Comparison of ENCODE assay signal across 17 cellular contexts in genomic region chr12:124148481-124148880, GRCh38.
DNase-seq lines count a peak whose midpoint lies in the region; ATAC-seq and TF ChIP-seq lines count a peak whose summit lies in the region.
"Had no signal": no experiment of that assay in that cellular context is flagged by ENCODE, and none has a peak within 500 bp of the region (broad histone marks: within the 10 kb centered on the region; RNA-seq: fewer than 3 reads in every experiment).

No MANE protein-coding gene starts in this region.

- peaks cover 4% of the 10 kb centered on the region; the same call in 1 of the 2 replicates for H3K36me3 ChIP-seq in GM23338 (ENCODE audit: insufficient read depth)
- H3K36me3 ChIP-seq in PC-3 (ENCODE audit: low read depth, low read length), result no peaks in the 10 kb centered on the region
- H3K36me3 ChIP-seq in smooth muscle cell (ENCODE audit: low read depth), result no peaks in the 10 kb centered on the region

- H3K79me2 ChIP-seq in GM23338 (replicated peaks; ENCODE audit: insufficient read depth), result no peaks in the 10 kb centered on the region
- no peaks in the 10 kb centered on the region for H3K79me2 ChIP-seq in PC-3 (ENCODE audit: low read length)
- H3K79me2 ChIP-seq in smooth muscle cell (ENCODE audit: low read depth), result no peaks in the 10 kb centered on the region

- ATAC-seq in GM23338 (no peak), PC-3 (no peak)

- H3K9me3 Mint-ChIP-seq in GM23338, result peaks cover 70% of the 10 kb centered on the region
- H3K9me3 Mint-ChIP-seq in endothelial cell (ENCODE audit: unreplicated experiment), result no peaks in the 10 kb centered on the region
- H3K9me3 Mint-ChIP-seq in nephron progenitor cell, result peaks cover 46% of the 10 kb centered on the region

- no peak for DNase-seq in GM23338 (ENCODE audit: low spot score)
- DNase-seq in NCI-H69 (lab: John Stamatoyannopoulos, UW), result peak; percentile 15
- no peak for DNase-seq in endothelial cell (ENCODE audit: low spot score)
- DNase-seq in nephron progenitor cell, result no peak
- no peak for DNase-seq in C1 segment of cervical spinal cord (lab: John Stamatoyannopoulos, UW)
- no peak for DNase-seq in PC-3
- no peak for DNase-seq in CD1c-positive myeloid dendritic cell (ENCODE audit: extremely low spot score)
- no peak for DNase-seq in smooth muscle cell (lab: John Stamatoyannopoulos, UW; ENCODE audit: unreplicated experiment)
- DNase-seq: ACHN; AML-193; CD8-positive, alpha-beta memory T cell; H7; Kasumi-1; NCI-H1105 treated with DMSO at 0.1 percent for 48 hours; NCI-H226; NCI-H526 treated with DMSO at 0.1 percent for 48 hours had no signal

- H3K36me3 Mint-ChIP-seq in GM23338 (ENCODE audit: low read depth) (peaks cover 70% of the 10 kb centered on the region), endothelial cell (ENCODE audit: low read depth, unreplicated experiment) (no peaks in the 10 kb centered on the region), nephron progenitor cell (ENCODE audit: low read depth) (peaks cover 26% of the 10 kb centered on the region)
- H3K36me3 Mint-ChIP-seq: CD8-positive, alpha-beta memory T cell; IgD-negative memory B cell had no signal

- peaks cover 49% of the 10 kb centered on the region for H3K4me1 Mint-ChIP-seq in GM23338
- peaks cover 11% of the 10 kb centered on the region for H3K4me1 Mint-ChIP-seq in endothelial cell (ENCODE audit: unreplicated experiment)
- H3K4me1 Mint-ChIP-seq in nephron progenitor cell, result peaks cover 40% of the 10 kb centered on the region
- H3K4me1 Mint-ChIP-seq: CD8-positive, alpha-beta memory T cell had no signal

- intact Hi-C loops in PC-3 (cut with micrococcal nuclease), result no loop called here

- H3K9ac ChIP-seq in PC-3 (ENCODE audit: low read length) (no peak overlapping the region), smooth muscle cell (ENCODE audit: low read depth) (no peak overlapping the region)

- H3K4me3 ChIP-seq in GM23338 (no peak overlapping the region), PC-3 (ENCODE audit: low read length) (no peak overlapping the region), smooth muscle cell (no peak overlapping the region)

- no TSS peak for BruUV-seq in PC-3 (replicated peaks; lab: Mats Ljungman, UMichigan)

- H3K27ac Mint-ChIP-seq in GM23338 (no peak overlapping the region), endothelial cell (ENCODE audit: unreplicated experiment) (peak overlapping the region; percentile 40), nephron progenitor cell (peak overlapping the region; percentile 17)
- H3K27ac Mint-ChIP-seq: IgD-negative memory B cell had no signal

- H4K20me1 ChIP-seq in GM23338 (replicated peaks; ENCODE audit: insufficient read depth) (no peaks in the 10 kb centered on the region), PC-3 (ENCODE audit: low read length) (no peaks in the 10 kb centered on the region), smooth muscle cell (ENCODE audit: low read depth) (no peaks in the 10 kb centered on the region)

- WGBS in smooth muscle cell (ENCODE audit: low lambda C conversion rate), result 51% methylated on average over 5 of the region's 5 CpGs

- H3F3A ChIP-seq in GM23338 (replicated peaks; ENCODE audit: low read depth) (peaks cover 4% of the 10 kb centered on the region), PC-3 (ENCODE audit: low read length, unreplicated experiment) (no peaks in the 10 kb centered on the region), smooth muscle cell (ENCODE audit: low read depth) (no peaks in the 10 kb centered on the region)

- CTCF ChIA-PET in PC-3 (lab: Charles Lee), result no interaction called here

- H3K4me2 ChIP-seq in GM23338 (peak overlapping the region; percentile 16; the same call in 1 of the 2 replicates), PC-3 (ENCODE audit: low read length) (no peak overlapping the region), smooth muscle cell (no peak overlapping the region)

- H3K9me3 ChIP-seq in PC-3 (ENCODE audit: low read length) (no peaks in the 10 kb centered on the region), smooth muscle cell (replicated peaks; ENCODE audit: low read depth) (no peaks in the 10 kb centered on the region)

- H2AFZ ChIP-seq in GM23338 (no peak overlapping the region), PC-3 (ENCODE audit: low read length) (no peak overlapping the region), smooth muscle cell (ENCODE audit: low read depth) (no peak overlapping the region)

- H3K4me3 Mint-ChIP-seq in GM23338 (no peak overlapping the region), endothelial cell (ENCODE audit: unreplicated experiment) (no peak overlapping the region), nephron progenitor cell (no peak overlapping the region)
- H3K4me3 Mint-ChIP-seq: CD8-positive, alpha-beta memory T cell; IgD-negative memory B cell had no signal

- TF ChIP-seq CTCF in GM23338 (conservative IDR thresholded peaks at IDR 0.05; ENCODE audit: low read depth in 2 of 2), result no peak
- no peak for TF ChIP-seq CTCF in endothelial cell (IDR thresholded peaks at IDR 0.05; ENCODE audit: unreplicated experiment)
- TF ChIP-seq CTCF in nephron progenitor cell (IDR thresholded peaks at IDR 0.05), result no peak
- no peak for TF ChIP-seq CTCF in PC-3 (conservative IDR thresholded peaks at IDR 0.05; ENCODE audit: low read depth, low read length)
- TF ChIP-seq CTCF in smooth muscle cell (IDR thresholded peaks at IDR 0.05; ENCODE audit: borderline replicate concordance, insufficient read depth, poor library complexity, severe bottlenecking), result no peak

- peaks cover 39% of the 10 kb centered on the region for H3K4me1 ChIP-seq in GM23338 (ENCODE audit: insufficient read depth)
- H3K4me1 ChIP-seq in PC-3 (ENCODE audit: insufficient read depth, low read length), result no peaks in the 10 kb centered on the region
- H3K4me1 ChIP-seq in smooth muscle cell (ENCODE audit: low read depth), result no peaks in the 10 kb centered on the region

- H3K27me3 ChIP-seq in GM23338 (ENCODE audit: insufficient read depth), result no peaks in the 10 kb centered on the region
- peaks cover 74% of the 10 kb centered on the region for H3K27me3 ChIP-seq in PC-3 (ENCODE audit: low read length)
- H3K27me3 ChIP-seq in smooth muscle cell (ENCODE audit: low read depth), result no peaks in the 10 kb centered on the region

- H3K27ac ChIP-seq in GM23338 (ENCODE audit: low read depth), result peak overlapping the region; percentile 75
- no peak overlapping the region for H3K27ac ChIP-seq in PC-3 (ENCODE audit: low read length)
- H3K27ac ChIP-seq in smooth muscle cell (ENCODE audit: low read depth), result no peak overlapping the region

- POLR2A ChIA-PET in PC-3 (lab: Charles Lee; ENCODE audit: unreplicated experiment), result no interaction called here

- H3K9me2 ChIP-seq in GM23338 (ENCODE audit: insufficient read depth) (peaks cover 14% of the 10 kb centered on the region; the same call in 1 of the 2 replicates), PC-3 (replicated peaks; ENCODE audit: low read length) (no peaks in the 10 kb centered on the region)

- peaks cover 26% of the 10 kb centered on the region for H3K27me3 Mint-ChIP-seq in GM23338 (ENCODE audit: insufficient read depth, low read depth, poor library complexity)
- peaks cover 8% of the 10 kb centered on the region for H3K27me3 Mint-ChIP-seq in endothelial cell (ENCODE audit: unreplicated experiment)
- H3K27me3 Mint-ChIP-seq in nephron progenitor cell (ENCODE audit: low read depth, poor library complexity), result peaks cover 19% of the 10 kb centered on the region

TF ChIP-seq in GM23338, 12 proteins besides CTCF, POLR2A, EP300 and RAD21 (continues in another document):
- TF ChIP-seq CREB1 (CRISPR knock-in tag; IDR thresholded peaks at IDR 0.05; ENCODE audit: low read depth) (no peak), STAT1 (IDR thresholded peaks at IDR 0.05; ENCODE audit: unreplicated experiment) (no peak), ZNF331 (CRISPR knock-in tag; IDR thresholded peaks at IDR 0.05; ENCODE audit: low read depth) (no peak), JUNB (IDR thresholded peaks at IDR 0.05; ENCODE audit: unreplicated experiment) (no peak), ZNF114 (CRISPR knock-in tag; IDR thresholded peaks at IDR 0.05) (no peak), NANOG (IDR thresholded peaks at IDR 0.05; ENCODE audit: borderline replicate concordance) (no peak)
- TF ChIP-seq, protein P1, sequence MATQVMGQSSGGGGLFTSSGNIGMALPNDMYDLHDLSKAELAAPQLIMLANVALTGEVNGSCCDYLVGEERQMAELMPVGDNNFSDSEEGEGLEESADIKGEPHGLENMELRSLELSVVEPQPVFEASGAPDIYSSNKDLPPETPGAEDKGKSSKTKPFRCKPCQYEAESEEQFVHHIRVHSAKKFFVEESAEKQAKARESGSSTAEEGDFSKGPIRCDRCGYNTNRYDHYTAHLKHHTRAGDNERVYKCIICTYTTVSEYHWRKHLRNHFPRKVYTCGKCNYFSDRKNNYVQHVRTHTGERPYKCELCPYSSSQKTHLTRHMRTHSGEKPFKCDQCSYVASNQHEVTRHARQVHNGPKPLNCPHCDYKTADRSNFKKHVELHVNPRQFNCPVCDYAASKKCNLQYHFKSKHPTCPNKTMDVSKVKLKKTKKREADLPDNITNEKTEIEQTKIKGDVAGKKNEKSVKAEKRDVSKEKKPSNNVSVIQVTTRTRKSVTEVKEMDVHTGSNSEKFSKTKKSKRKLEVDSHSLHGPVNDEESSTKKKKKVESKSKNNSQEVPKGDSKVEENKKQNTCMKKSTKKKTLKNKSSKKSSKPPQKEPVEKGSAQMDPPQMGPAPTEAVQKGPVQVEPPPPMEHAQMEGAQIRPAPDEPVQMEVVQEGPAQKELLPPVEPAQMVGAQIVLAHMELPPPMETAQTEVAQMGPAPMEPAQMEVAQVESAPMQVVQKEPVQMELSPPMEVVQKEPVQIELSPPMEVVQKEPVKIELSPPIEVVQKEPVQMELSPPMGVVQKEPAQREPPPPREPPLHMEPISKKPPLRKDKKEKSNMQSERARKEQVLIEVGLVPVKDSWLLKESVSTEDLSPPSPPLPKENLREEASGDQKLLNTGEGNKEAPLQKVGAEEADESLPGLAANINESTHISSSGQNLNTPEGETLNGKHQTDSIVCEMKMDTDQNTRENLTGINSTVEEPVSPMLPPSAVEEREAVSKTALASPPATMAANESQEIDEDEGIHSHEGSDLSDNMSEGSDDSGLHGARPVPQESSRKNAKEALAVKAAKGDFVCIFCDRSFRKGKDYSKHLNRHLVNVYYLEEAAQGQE (IDR thresholded peaks at IDR 0.05; ENCODE audit: unreplicated experiment), result no peak
- TF ChIP-seq, protein P2, sequence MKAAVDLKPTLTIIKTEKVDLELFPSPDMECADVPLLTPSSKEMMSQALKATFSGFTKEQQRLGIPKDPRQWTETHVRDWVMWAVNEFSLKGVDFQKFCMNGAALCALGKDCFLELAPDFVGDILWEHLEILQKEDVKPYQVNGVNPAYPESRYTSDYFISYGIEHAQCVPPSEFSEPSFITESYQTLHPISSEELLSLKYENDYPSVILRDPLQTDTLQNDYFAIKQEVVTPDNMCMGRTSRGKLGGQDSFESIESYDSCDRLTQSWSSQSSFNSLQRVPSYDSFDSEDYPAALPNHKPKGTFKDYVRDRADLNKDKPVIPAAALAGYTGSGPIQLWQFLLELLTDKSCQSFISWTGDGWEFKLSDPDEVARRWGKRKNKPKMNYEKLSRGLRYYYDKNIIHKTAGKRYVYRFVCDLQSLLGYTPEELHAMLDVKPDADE (IDR thresholded peaks at IDR 0.05), result no peak
